9 cellular contexts compared by ENCODE assay signal in genomic region chr1:109821831-109822745, GRCh38. TPM values are rescaled to one million over a fixed set of nuclear protein-coding genes. Genes with fewer than 3 reads are reported as not detected.
A peak's percentile ranks its signal among the peaks of the same experiment; 100 is the strongest.
DNase-seq lines count a peak whose midpoint lies in the region; ATAC-seq, FAIRE-seq and TF ChIP-seq lines count a peak whose summit lies in the region.
"Had no signal": no experiment of that assay in that cellular context is flagged by ENCODE, and none has a peak within 500 bp of the region (broad histone marks: within the 10 kb centered on the region; RNA-seq: fewer than 3 reads in every experiment).

No MANE protein-coding gene starts in this region.

- no peak for TF ChIP-seq POLR2A in uterus (IDR thresholded peaks at IDR 0.05)

- no peak for FAIRE-seq in urothelium cell line (lab: Jason Lieb, UNC)

- no peaks in the 10 kb centered on the region for H3K9me3 ChIP-seq in ascending aorta
- no peaks in the 10 kb centered on the region for H3K9me3 ChIP-seq in left lung
- no peaks in the 10 kb centered on the region for H3K9me3 ChIP-seq in uterus

- DNase-seq in Right ventricle myocardium inferior (ENCODE audit: missing footprints) (no peak), cardiac septum (ENCODE audit: low spot score) (no peak), ascending aorta (ENCODE audit: low spot score in 2 of 2) (peak; percentile 47 to 86), left lung (peak; percentile 73 to 78), urothelium cell line (ENCODE audit: low spot score) (peak; percentile 54), uterus (no peak), midbrain (lab: John Stamatoyannopoulos, UW) (no peak), NCI-H345 (lab: John Stamatoyannopoulos, UW) (no peak)

- no peak overlapping the region for H3K4me3 ChIP-seq in ascending aorta
- H3K4me3 ChIP-seq in left lung = no peak overlapping the region
- H3K4me3 ChIP-seq in uterus = no peak overlapping the region

- intact Hi-C loops in Right ventricle myocardium inferior (cut with DNase I) (no loop called here), cardiac septum (cut with DNase I) (no loop called here), ascending aorta (cut with DNase I) (loop anchor here (2.0 kb wide), 1 partner anchor 39 kb away; no protein-coding TSS in a partner anchor), left lung (cut with DNase I) (no loop called here), uterus (cut with DNase I; ENCODE audit: low total_unique reads) (no loop called here)

- H3K4me1 ChIP-seq in ascending aorta (peaks cover 22 to 54% of the 10 kb centered on the region in 2 donors), left lung (peaks cover 20 to 100% of the 10 kb centered on the region in 2 donors), uterus (peaks cover 0 to 19% of the 10 kb centered on the region in 2 donors)

- no peak for TF ChIP-seq CTCF in ascending aorta (IDR thresholded peaks at IDR 0.05)
- TF ChIP-seq CTCF in left lung (IDR thresholded peaks at IDR 0.05) = no peak
- no peak for TF ChIP-seq CTCF in uterus (IDR thresholded peaks at IDR 0.05)

- peak overlapping the region; percentile 83 to 94 for H3K27ac ChIP-seq in ascending aorta
- peak overlapping the region in 1 of 2 donors; percentile 84 for H3K27ac ChIP-seq in left lung
- peak overlapping the region in 1 of 2 donors; percentile 35 for H3K27ac ChIP-seq in uterus

- no peaks in the 10 kb centered on the region for H3K27me3 ChIP-seq in ascending aorta
- no peaks in the 10 kb centered on the region for H3K27me3 ChIP-seq in left lung
- H3K27me3 ChIP-seq in uterus = no peaks in the 10 kb centered on the region

- ATAC-seq in Right ventricle myocardium inferior = peak; percentile 72
- ATAC-seq in left lung = peak; percentile 48

- H3K36me3 ChIP-seq in ascending aorta = no peaks in the 10 kb centered on the region
- no peaks in the 10 kb centered on the region for H3K36me3 ChIP-seq in left lung
- no peaks in the 10 kb centered on the region for H3K36me3 ChIP-seq in uterus

RNA-seq across cellular contexts. Expression of gene EPS8L3, which starts 58.4 kb away (rescaled TPM):
- total RNA-seq in Right ventricle myocardium inferior (not detected), cardiac septum (not detected), ascending aorta (not detected), left lung (not detected), uterus (under 1 TPM in 2 of 4 donors, not detected in 2; 0.26 to 0.29 TPM)
- total RNA-seq: dermis microvascular lymphatic vessel endothelial cell had no signal

Comparison
In these comparisons a context has a peak if more than half of its experiments do, and no peak if none do; other contexts are left out.
1. DNase-seq: peak in ascending aorta (2 of 2), left lung (2 of 2) and urothelium cell line (single experiment); none in Right ventricle myocardium inferior (single experiment), cardiac septum (single experiment), uterus (0 of 2), midbrain (single experiment) and NCI-H345 (single experiment).